ENCODE assay signal across 1 cellular context in the genomic region with DNA sequence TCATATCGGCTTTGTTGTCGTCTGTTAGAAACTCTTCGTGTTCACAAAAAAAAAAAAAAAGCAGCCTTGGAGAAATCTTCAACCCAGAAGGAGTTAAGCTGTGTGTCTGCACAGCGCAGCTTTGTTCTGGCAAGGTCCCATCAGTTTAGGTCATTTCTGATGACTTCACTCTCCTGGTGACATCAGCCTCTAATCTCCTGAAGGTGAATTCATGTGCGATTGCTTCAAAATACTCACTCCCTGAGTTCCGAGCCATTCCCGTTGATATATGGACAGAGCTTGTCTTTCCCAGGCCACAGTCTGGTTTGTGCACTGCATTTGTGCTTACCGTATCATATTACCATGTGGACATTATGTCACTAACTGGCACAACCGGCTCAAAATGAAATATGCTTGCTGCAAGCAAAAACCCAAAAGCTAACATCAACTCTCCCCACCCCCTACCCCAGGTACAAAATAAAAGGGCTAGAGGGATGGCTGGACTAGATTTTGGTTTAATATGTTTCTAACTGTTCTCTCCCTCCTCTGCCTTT.
TF ChIP-seq lines count a peak whose summit lies in the region.

No MANE protein-coding gene starts in this region.

TF ChIP-seq in K562, 482 proteins besides CTCF, POLR2A, EP300 and RAD21 (continued from another document):
- peak; percentile 58; the same call in 1 of the 2 replicates for TF ChIP-seq CREB1 (IDR thresholded peaks at IDR 0.05)
- TF ChIP-seq CREB1 (CRISPR knock-in tag; IDR thresholded peaks at IDR 0.05), result no peak
- TF ChIP-seq CEBPG (CRISPR knock-in tag; IDR thresholded peaks at IDR 0.05), result no peak
- TF ChIP-seq CEBPG (tag; conservative IDR thresholded peaks at IDR 0.05 in 1 of 2, IDR thresholded peaks at IDR 0.05 in 1 of 2), result peak; percentile 19 to 61; a peak in 2 of 4 replicates
- TF ChIP-seq SMARCA4 (IDR thresholded peaks at IDR 0.05), result peak; percentile 52; the same call in 1 of the 2 replicates
- TF ChIP-seq MYC (IDR thresholded peaks at IDR 0.05; ENCODE audit: low read depth, low read length), result 0 out of 2 replicates have a peak, but pooled peaks have one; percentile 26
- no peak for TF ChIP-seq MYC (CRISPR knock-in tag; IDR thresholded peaks at IDR 0.05; ENCODE audit: borderline replicate concordance, low read depth)
- TF ChIP-seq PBX2 (CRISPR knock-in tag; IDR thresholded peaks at IDR 0.05; ENCODE audit: low read depth), result no peak
- peak; percentile 60 for TF ChIP-seq PBX2 (tag; conservative IDR thresholded peaks at IDR 0.05; ENCODE audit: low read depth)
- 0 out of 4 replicates have a peak, but pooled peaks of 1 of the 2 experiments have one; percentile 42 for TF ChIP-seq ARNT (IDR thresholded peaks at IDR 0.05)
- 0 out of 2 replicates have a peak, but pooled peaks have one; percentile 9 for TF ChIP-seq MAFG (tag; conservative IDR thresholded peaks at IDR 0.05)
- TF ChIP-seq MEF2A (IDR thresholded peaks at IDR 0.05; ENCODE audit: control insufficient read depth, low read depth, low read length), result peak; percentile 8; the same call in 1 of the 2 replicates
- TF ChIP-seq ZEB2 (IDR thresholded peaks at IDR 0.05), result 0 out of 2 replicates have a peak, but pooled peaks have one; percentile 34
- TF ChIP-seq FOSL1 (tag; conservative IDR thresholded peaks at IDR 0.05), result peak; percentile 42; the same call in 1 of the 2 replicates
- peak; percentile 38; the same call in 1 of the 2 replicates for TF ChIP-seq L3MBTL2 (IDR thresholded peaks at IDR 0.05)
- peak; percentile 72 for TF ChIP-seq ZNF384 (IDR thresholded peaks at IDR 0.05; ENCODE audit: low read depth, low read length)
- 0 out of 2 replicates have a peak, but pooled peaks have one; percentile 30 for TF ChIP-seq DMBX1 (CRISPR knock-in tag; IDR thresholded peaks at IDR 0.05; ENCODE audit: borderline replicate concordance)
- peak; percentile 42; the same call in 1 of the 2 replicates for TF ChIP-seq CTBP1 (IDR thresholded peaks at IDR 0.05; ENCODE audit: borderline replicate concordance)
- TF ChIP-seq MECOM (CRISPR knock-in tag; IDR thresholded peaks at IDR 0.05), result no peak
- TF ChIP-seq ATF1 (CRISPR knock-in tag; IDR thresholded peaks at IDR 0.05), result no peak
- peak; percentile 70 for TF ChIP-seq ATF1 (tag; IDR thresholded peaks at IDR 0.05)
- peak; percentile 95 for TF ChIP-seq JUND (IDR thresholded peaks at IDR 0.05; ENCODE audit: borderline replicate concordance, low read depth, low read length)
- TF ChIP-seq JUND (tag; IDR thresholded peaks at IDR 0.05; ENCODE audit: borderline replicate concordance, low read depth, low read length), result peak; percentile 97
- peak; percentile 16; the same call in 1 of the 2 replicates for TF ChIP-seq C11orf30 (IDR thresholded peaks at IDR 0.05; ENCODE audit: low read depth)
- peak; percentile 17; the same call in 1 of the 2 replicates for TF ChIP-seq CXXC5 (CRISPR knock-in tag; IDR thresholded peaks at IDR 0.05)
- peak in 1 of 2 experiments; percentile 34; a peak in 1 of 4 replicates for TF ChIP-seq TRIM24 (IDR thresholded peaks at IDR 0.05)
- TF ChIP-seq HNRNPUL1 (IDR thresholded peaks at IDR 0.05; ENCODE audit: low read length), result no peak
- TF ChIP-seq NR2C2 (CRISPR knock-in tag; IDR thresholded peaks at IDR 0.05), result no peak
- TF ChIP-seq NR2C2 (tag; IDR thresholded peaks at IDR 0.05), result no peak
- peak; percentile 44 for TF ChIP-seq ARID1B (IDR thresholded peaks at IDR 0.05)
- TF ChIP-seq ZNF24 (IDR thresholded peaks at IDR 0.05), result peak; percentile 32; the same call in 1 of the 2 replicates
- TF ChIP-seq FOXK2 (conservative IDR thresholded peaks at IDR 0.05 in 1 of 2, IDR thresholded peaks at IDR 0.05 in 1 of 2; ENCODE audit: low read depth in 2 of 2), result peak in 1 of 2 experiments; percentile 38; a peak in 1 of 4 replicates
- no peak for TF ChIP-seq HNRNPL (IDR thresholded peaks at IDR 0.05; ENCODE audit: low read depth, low read length)
- TF ChIP-seq, protein P1, sequence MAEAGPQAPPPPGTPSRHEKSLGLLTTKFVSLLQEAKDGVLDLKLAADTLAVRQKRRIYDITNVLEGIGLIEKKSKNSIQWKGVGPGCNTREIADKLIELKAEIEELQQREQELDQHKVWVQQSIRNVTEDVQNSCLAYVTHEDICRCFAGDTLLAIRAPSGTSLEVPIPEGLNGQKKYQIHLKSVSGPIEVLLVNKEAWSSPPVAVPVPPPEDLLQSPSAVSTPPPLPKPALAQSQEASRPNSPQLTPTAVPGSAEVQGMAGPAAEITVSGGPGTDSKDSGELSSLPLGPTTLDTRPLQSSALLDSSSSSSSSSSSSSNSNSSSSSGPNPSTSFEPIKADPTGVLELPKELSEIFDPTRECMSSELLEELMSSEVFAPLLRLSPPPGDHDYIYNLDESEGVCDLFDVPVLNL (CRISPR knock-in tag; IDR thresholded peaks at IDR 0.05; ENCODE audit: low read depth), result no peak
- no peak for TF ChIP-seq PRPF4 (IDR thresholded peaks at IDR 0.05; ENCODE audit: insufficient read depth, low read depth, low read length, poor library complexity, severe bottlenecking)
- no peak for TF ChIP-seq BRD9 (IDR thresholded peaks at IDR 0.05; ENCODE audit: low read depth, partially characterized antibody)
- 0 out of 4 replicates have a peak, but pooled peaks of 1 of the 2 experiments have one; percentile 32 for TF ChIP-seq ZNF639 (CRISPR knock-in tag; conservative IDR thresholded peaks at IDR 0.05 in 1 of 2, IDR thresholded peaks at IDR 0.05 in 1 of 2)
- TF ChIP-seq SOX6 (IDR thresholded peaks at IDR 0.05), result peak; percentile 16; the same call in 1 of the 2 replicates
- TF ChIP-seq ZNF584 (CRISPR knock-in tag; IDR thresholded peaks at IDR 0.05; ENCODE audit: low read depth), result no peak
- TF ChIP-seq, protein P2, sequence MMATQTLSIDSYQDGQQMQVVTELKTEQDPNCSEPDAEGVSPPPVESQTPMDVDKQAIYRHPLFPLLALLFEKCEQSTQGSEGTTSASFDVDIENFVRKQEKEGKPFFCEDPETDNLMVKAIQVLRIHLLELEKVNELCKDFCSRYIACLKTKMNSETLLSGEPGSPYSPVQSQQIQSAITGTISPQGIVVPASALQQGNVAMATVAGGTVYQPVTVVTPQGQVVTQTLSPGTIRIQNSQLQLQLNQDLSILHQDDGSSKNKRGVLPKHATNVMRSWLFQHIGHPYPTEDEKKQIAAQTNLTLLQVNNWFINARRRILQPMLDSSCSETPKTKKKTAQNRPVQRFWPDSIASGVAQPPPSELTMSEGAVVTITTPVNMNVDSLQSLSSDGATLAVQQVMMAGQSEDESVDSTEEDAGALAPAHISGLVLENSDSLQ (IDR thresholded peaks at IDR 0.05), result peak; percentile 45; the same call in 1 of the 2 replicates
- peak; percentile 27 for TF ChIP-seq TAF9B (IDR thresholded peaks at IDR 0.05; ENCODE audit: partially characterized antibody)
- TF ChIP-seq ATF7 (IDR thresholded peaks at IDR 0.05), result peak; percentile 97
- TF ChIP-seq NRF1 (conservative IDR thresholded peaks at IDR 0.05 in 1 of 2, IDR thresholded peaks at IDR 0.05 in 1 of 2), result peak; percentile 47 to 60; a peak in 3 of 4 replicates
- TF ChIP-seq DPF2 (IDR thresholded peaks at IDR 0.05), result peak; percentile 62; the same call in 1 of the 2 replicates
- TF ChIP-seq ATF2 (CRISPR knock-in tag; IDR thresholded peaks at IDR 0.05), result peak; percentile 37; the same call in 1 of the 2 replicates
- TF ChIP-seq BHLHE40 (IDR thresholded peaks at IDR 0.05; ENCODE audit: low read length), result peak; percentile 32; the same call in 1 of the 2 replicates
- TF ChIP-seq LEF1 (IDR thresholded peaks at IDR 0.05), result peak; percentile 22; the same call in 1 of the 2 replicates
- peak; percentile 56; the same call in 1 of the 2 replicates for TF ChIP-seq SMARCE1 (IDR thresholded peaks at IDR 0.05)
- peak in 1 of 2 experiments; percentile 26; a peak in 1 of 4 replicates for TF ChIP-seq RCOR1 (IDR thresholded peaks at IDR 0.05; ENCODE audit: borderline replicate concordance in 1 of 2, low read depth in 2 of 2, low read length in 2 of 2)
- no peak for TF ChIP-seq POLR2AphosphoS2 (IDR thresholded peaks at IDR 0.05; ENCODE audit: low read length)
